In genomic region chr5:143101740-143102386, GRCh38 we compare ENCODE assay signal across 11 cellular contexts.
DNase-seq lines count a peak whose midpoint lies in the region; ATAC-seq and TF ChIP-seq lines count a peak whose summit lies in the region.
"Had no signal": no experiment of that assay in that cellular context is flagged by ENCODE, and none has a peak within 500 bp of the region (broad histone marks: within the 10 kb centered on the region; RNA-seq: fewer than 3 reads in every experiment).

No MANE protein-coding gene starts in this region.

- peak overlapping the region; percentile 78 for H3K27ac Mint-ChIP-seq in T-helper 17 cell

- no peak for TF ChIP-seq POLR2A in lower leg skin (IDR thresholded peaks at IDR 0.05)

- no peak for ATAC-seq in T-helper 17 cell
- ATAC-seq in sciatic nerve, result no peak

- H3K4me1 Mint-ChIP-seq in T-helper 17 cell, result peaks cover 22% of the 10 kb centered on the region

- peaks cover 3% of the 10 kb centered on the region for H3K36me3 Mint-ChIP-seq in T-helper 17 cell (ENCODE audit: low read depth)

- WGBS in lower leg skin, 2 donors, result 73 to 81% methylated on average over 7 of the region's 7 CpGs

- peak overlapping the region; percentile 54 for H3K4me3 Mint-ChIP-seq in T-helper 17 cell

- peak; percentile 17 for DNase-seq in ELF-1 (ENCODE audit: low read depth, low spot score)
- no peak for DNase-seq in T-helper 17 cell
- DNase-seq in fibroblast of the aortic adventitia (ENCODE audit: low read depth), result peak; percentile 3
- peak; percentile 65 for DNase-seq in stimulated activated CD4-positive, alpha-beta T cell treated with anti-CD3 and anti-CD28 coated beads, Interleukin-15, amount 100 ng/mL, for 24 hours
- no peak for DNase-seq in lower leg skin (ENCODE audit: low spot score in 2 of 2)
- no peak for DNase-seq in sciatic nerve (ENCODE audit: low spot score)
- no peak for DNase-seq in NCI-H2029 treated with DMSO at 0.1 percent for 48 hours (lab: John Stamatoyannopoulos, UW)
- DNase-seq in kidney tubule cell (ENCODE audit: low spot score), result no peak
- DNase-seq: HCEC 1CT, NCI-H1436 treated with DMSO at 0.1 percent for 48 hours, posterior cingulate gyrus had no signal

- no peak for TF ChIP-seq CTCF in fibroblast of the aortic adventitia (IDR thresholded peaks at IDR 0.05; ENCODE audit: insufficient read depth, low read length)
- no peak for TF ChIP-seq CTCF in lower leg skin (IDR thresholded peaks at IDR 0.05)

- H3K4me3 ChIP-seq in fibroblast of the aortic adventitia (ENCODE audit: low read depth, low read length), result no peak overlapping the region
- no peak overlapping the region for H3K4me3 ChIP-seq in lower leg skin (ENCODE audit: low read depth, poor library complexity, severe bottlenecking)

- intact Hi-C loops in lower leg skin (cut with DNase I; ENCODE audit: low total_unique reads) (no loop called here), sciatic nerve (cut with DNase I) (no loop called here)

- no peaks in the 10 kb centered on the region for H3K9me3 ChIP-seq in T-helper 17 cell (ENCODE audit: control insufficient read depth, low read length, poor library complexity, severe bottlenecking)

- H3K27me3 Mint-ChIP-seq in T-helper 17 cell, result no peaks in the 10 kb centered on the region

Comparison
In these comparisons a context has a peak if more than half of its experiments do, and no peak if none do; other contexts are left out.
1. DNase-seq: peak in ELF-1 (single experiment), fibroblast of the aortic adventitia (single experiment) and stimulated activated CD4-positive, alpha-beta T cell treated with anti-CD3 and anti-CD28 coated beads, Interleukin-15, amount 100 ng/mL, for 24 hours (single experiment); none in T-helper 17 cell (0 of 3), lower leg skin (0 of 2), sciatic nerve (single experiment), NCI-H2029 treated with DMSO at 0.1 percent for 48 hours (single experiment) and kidney tubule cell (single experiment).